In the genomic region with DNA sequence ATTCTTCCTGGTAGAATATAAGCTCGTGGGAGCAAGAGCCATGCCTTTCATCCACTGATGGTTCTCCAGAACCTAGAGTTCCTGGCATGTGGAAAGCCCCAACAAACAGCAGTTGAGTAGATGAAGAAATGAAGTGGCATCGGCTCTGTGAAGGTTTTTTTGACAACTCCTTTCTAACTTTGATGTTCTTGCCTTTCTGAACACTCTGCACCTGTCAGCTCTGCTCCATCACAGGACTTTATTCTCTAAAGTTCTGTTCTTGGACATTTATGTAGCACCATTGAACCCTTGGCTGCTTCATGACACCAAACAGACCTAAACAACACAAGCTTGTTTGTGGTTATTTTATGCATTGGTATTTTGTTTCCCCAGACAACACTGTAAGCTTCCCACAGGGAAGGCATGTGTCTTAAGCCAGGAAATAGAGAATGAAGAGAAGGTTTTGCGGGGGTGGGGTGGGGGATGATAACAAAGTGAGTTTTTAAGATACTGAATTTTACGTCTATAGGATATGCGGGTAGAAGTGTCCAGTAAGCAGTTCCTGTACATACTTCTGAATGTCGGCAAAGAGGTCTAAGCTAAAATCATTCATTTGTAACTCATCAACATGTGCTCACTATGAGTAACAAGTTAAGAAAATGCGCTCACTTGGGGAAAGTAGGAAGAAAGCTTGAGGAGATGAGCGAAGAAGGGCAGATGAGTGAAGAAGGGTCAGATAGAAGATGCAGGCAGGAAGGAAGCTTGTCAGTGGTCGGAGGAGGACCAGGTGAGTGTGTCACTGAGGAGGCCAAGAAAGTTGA, we compare ENCODE assay signal across 14 cellular contexts.
DNase-seq lines count a peak whose midpoint lies in the region; ATAC-seq and TF ChIP-seq lines count a peak whose summit lies in the region.
"Had no signal": no experiment of that assay in that cellular context is flagged by ENCODE, and none has a peak within 500 bp of the region (broad histone marks: within the 10 kb centered on the region; RNA-seq: fewer than 3 reads in every experiment).

No MANE protein-coding gene starts in this region.

- TF ChIP-seq CTCF in spleen (IDR thresholded peaks at IDR 0.05 in 8 of 11, conservative IDR thresholded peaks at IDR 0.05 in 3 of 11) (no peak), Peyer's patch (IDR thresholded peaks at IDR 0.05) (no peak)

- DNase-seq in activated CD4-positive, alpha-beta T cell treated with anti-CD3 and anti-CD28 coated beads, Interleukin-2, amount 10 ng/mL, durations not matched to agents 7 days and 5 days: no peak
- no peak for DNase-seq in activated CD4-positive, alpha-beta T cell treated with anti-CD3 and anti-CD28 coated beads for 4 hours
- peak; percentile 46 for DNase-seq in activated CD4-positive, alpha-beta memory T cell treated with anti-CD3 and anti-CD28 coated beads for 36 hours
- no peak for DNase-seq in spleen
- no peak for DNase-seq in Peyer's patch
- DNase-seq in NCI-H1105 (lab: John Stamatoyannopoulos, UW): no peak
- no peak for DNase-seq in cerebellum (ENCODE audit: low spot score)
- DNase-seq: activated gamma-delta T cell; DMS 273 treated with DMSO at 0.1 percent for 48 hours; NCI-H1092 treated with DMSO at 0.1 percent for 48 hours; NCI-H524; SIG-M5; stimulated activated CD4-positive, alpha-beta T cell treated with anti-CD3 and anti-CD28 coated beads, Interleukin-4, amount 100 ng/mL, for 4 hours had no signal

- no peaks in the 10 kb centered on the region for H3K9me3 ChIP-seq in spleen
- H3K9me3 ChIP-seq in Peyer's patch: no peaks in the 10 kb centered on the region

- H3K27me3 Mint-ChIP-seq in activated CD4-positive, alpha-beta T cell treated with anti-CD3 and anti-CD28 coated beads, Interleukin-2, amount 10 ng/mL, durations not matched to agents 7 days and 5 days: no peaks in the 10 kb centered on the region
- H3K27me3 Mint-ChIP-seq in activated CD4-positive, alpha-beta memory T cell treated with anti-CD3 and anti-CD28 coated beads for 36 hours: no peaks in the 10 kb centered on the region

- intact Hi-C loops in activated CD4-positive, alpha-beta memory T cell treated with anti-CD3 and anti-CD28 coated beads for 36 hours (cut with micrococcal nuclease): loop anchor here (1.0 to 5.0 kb wide), 4 partner anchors 55 to 420 kb away; no protein-coding TSS in a partner anchor
- intact Hi-C loops in spleen (cut with DNase I; ENCODE audit: low total_unique reads): no loop called here

- POLR2A ChIA-PET in activated CD4-positive, alpha-beta T cell treated with anti-CD3 and anti-CD28 coated beads, Interleukin-2, amount 10 ng/mL, durations not matched to agents 7 days and 5 days (lab: Charles Lee): no interaction called here
- POLR2A ChIA-PET in activated CD4-positive, alpha-beta memory T cell treated with anti-CD3 and anti-CD28 coated beads for 36 hours (lab: Charles Lee): interaction anchor here (0.9 to 3.8 kb wide), 10 partner anchors 8 to 678 kb away, joined by 3 to 18 read pairs (median 3); partner anchors contain the start of gene BTG1

- TF ChIP-seq POLR2A in spleen (IDR thresholded peaks at IDR 0.05): no peak
- no peak for TF ChIP-seq POLR2A in Peyer's patch (IDR thresholded peaks at IDR 0.05)

- H3K27me3 ChIP-seq in spleen (replicated peaks in 1 of 7) (no peaks in the 10 kb centered on the region), Peyer's patch (no peaks in the 10 kb centered on the region)

- WGBS in spleen, 5 donors: 78 to 86% (median 85%) methylated on average over 9 of the region's 9 CpGs

- H3K27ac ChIP-seq in spleen (peak overlapping the region in 7 of 8 donors; percentile 28 to 74 (median 66)), Peyer's patch (peak overlapping the region in 1 of 4 donors; percentile 57)

- peak overlapping the region in 1 of 8 donors; percentile 30 for H3K4me3 ChIP-seq in spleen
- H3K4me3 ChIP-seq in Peyer's patch: no peak overlapping the region

- peak overlapping the region; percentile 24 for H3K4me3 Mint-ChIP-seq in activated CD4-positive, alpha-beta T cell treated with anti-CD3 and anti-CD28 coated beads, Interleukin-2, amount 10 ng/mL, durations not matched to agents 7 days and 5 days
- peak overlapping the region; percentile 77 for H3K4me3 Mint-ChIP-seq in activated CD4-positive, alpha-beta memory T cell treated with anti-CD3 and anti-CD28 coated beads for 36 hours

- H3K9me3 Mint-ChIP-seq in activated CD4-positive, alpha-beta T cell treated with anti-CD3 and anti-CD28 coated beads, Interleukin-2, amount 10 ng/mL, durations not matched to agents 7 days and 5 days: peaks cover 22% of the 10 kb centered on the region
- no peaks in the 10 kb centered on the region for H3K9me3 Mint-ChIP-seq in activated CD4-positive, alpha-beta memory T cell treated with anti-CD3 and anti-CD28 coated beads for 36 hours

- ATAC-seq in GM19455 (IDR thresholded peaks at IDR 0.05; ENCODE audit: unreplicated experiment): peak; percentile 33

- peaks cover 19 to 73% (median 50%) of the 10 kb centered on the region in 6 donors for H3K4me1 ChIP-seq in spleen
- peaks cover 0 to 32% (median 4%) of the 10 kb centered on the region in 4 donors for H3K4me1 ChIP-seq in Peyer's patch

- H3K36me3 ChIP-seq in spleen: no peaks in the 10 kb centered on the region
- H3K36me3 ChIP-seq in Peyer's patch: no peaks in the 10 kb centered on the region

- CTCF ChIA-PET in activated CD4-positive, alpha-beta T cell treated with anti-CD3 and anti-CD28 coated beads, Interleukin-2, amount 10 ng/mL, durations not matched to agents 7 days and 5 days (lab: Charles Lee): interaction anchor here (1.2 to 1.8 kb wide), 4 partner anchors 9 to 413 kb away, joined by 3 to 8 read pairs (median 4); no protein-coding TSS in a partner anchor
- CTCF ChIA-PET in activated CD4-positive, alpha-beta memory T cell treated with anti-CD3 and anti-CD28 coated beads for 36 hours (lab: Charles Lee): interaction anchor here (1.1 to 2.1 kb wide), 6 partner anchors 13 to 411 kb away, joined by 4 to 19 read pairs (median 7); partner anchors contain the start of gene BTG1

- peaks cover 37% of the 10 kb centered on the region for H3K4me1 Mint-ChIP-seq in activated CD4-positive, alpha-beta T cell treated with anti-CD3 and anti-CD28 coated beads, Interleukin-2, amount 10 ng/mL, durations not matched to agents 7 days and 5 days
- peaks cover 55% of the 10 kb centered on the region for H3K4me1 Mint-ChIP-seq in activated CD4-positive, alpha-beta memory T cell treated with anti-CD3 and anti-CD28 coated beads for 36 hours (ENCODE audit: low read depth)

- peaks cover 16% of the 10 kb centered on the region for H3K36me3 Mint-ChIP-seq in activated CD4-positive, alpha-beta T cell treated with anti-CD3 and anti-CD28 coated beads, Interleukin-2, amount 10 ng/mL, durations not matched to agents 7 days and 5 days (ENCODE audit: low read depth)
- H3K36me3 Mint-ChIP-seq in activated CD4-positive, alpha-beta memory T cell treated with anti-CD3 and anti-CD28 coated beads for 36 hours: peaks cover 13% of the 10 kb centered on the region

- peak overlapping the region; percentile 85 for H3K27ac Mint-ChIP-seq in activated CD4-positive, alpha-beta T cell treated with anti-CD3 and anti-CD28 coated beads, Interleukin-2, amount 10 ng/mL, durations not matched to agents 7 days and 5 days
- H3K27ac Mint-ChIP-seq in activated CD4-positive, alpha-beta memory T cell treated with anti-CD3 and anti-CD28 coated beads for 36 hours: no peak overlapping the region
